ENCODE assay signal across 25 cellular contexts in genomic region chr13:93345642-93346220, GRCh38.
A peak's percentile ranks its signal among the peaks of the same experiment; 100 is the strongest.
DNase-seq lines count a peak whose midpoint lies in the region; ATAC-seq, FAIRE-seq and TF ChIP-seq lines count a peak whose summit lies in the region.
"Had no signal": no experiment of that assay in that cellular context is flagged by ENCODE, and none has a peak within 500 bp of the region (broad histone marks: within the 10 kb centered on the region; RNA-seq: fewer than 3 reads in every experiment).

No MANE protein-coding gene starts in this region.

- TF ChIP-seq CTCF in D721Med (IDR thresholded peaks at IDR 0.05; ENCODE audit: insufficient read depth, missing control alignments), result no peak

- peak; percentile 73 for FAIRE-seq in D721Med (lab: Jason Lieb, UNC)
- FAIRE-seq: frontal cortex, TTC549 had no signal

- DNase-seq in D721Med (ENCODE audit: insufficient read length, low spot score) (no peak), fibroblast of gingiva (ENCODE audit: low read depth) (peak; percentile 6), retina (peak; percentile 21), NCI-H226 (no peak), NAMALWA (ENCODE audit: low spot score) (no peak)
- DNase-seq in stimulated activated CD4-positive, alpha-beta T cell treated with anti-CD3 and anti-CD28 coated beads, Interleukin-2, amount 100 ng/mL, for 24 hours, result no peak
- DNase-seq: activated CD4-positive, alpha-beta memory T cell treated with anti-CD3 and anti-CD28 coated beads for 36 hours; activated CD4-positive, CD25-positive, alpha-beta regulatory T cell treated with anti-CD3 and anti-CD28 coated beads, Interleukin-2, amount 50 U/mL, for 72 hours; activated CD8-positive, alpha-beta memory T cell treated with anti-CD3 and anti-CD28 coated beads, Interleukin-2, amount 50 U/mL, for 4 hours; activated naive CD4-positive, alpha-beta T cell treated with anti-CD3 and anti-CD28 coated beads, Interleukin-2, amount 10 ng/mL, durations not matched to agents 7 days and 5 days; amygdala; C1 segment of cervical spinal cord; DND-41; effector memory CD8-positive, alpha-beta T cell; H9; NCI-H1105; NCI-H2029; NCI-H526 treated with DMSO at 0.1 percent for 48 hours; stimulated activated CD8-positive, alpha-beta memory T cell treated with anti-CD3 and anti-CD28 coated beads, Interleukin-4, amount 100 ng/mL, for 48 hours; stimulated activated naive CD8-positive, alpha-beta T cell treated with anti-CD3 and anti-CD28 coated beads, Interleukin-15, amount 100 ng/mL, for 72 hours; tibial artery had no signal

- ATAC-seq in SK-N-SH treated with all-trans-retinoic acid at 6 μM for 48 hours (peak; percentile 86), GM18502 (IDR thresholded peaks at IDR 0.05; ENCODE audit: poor library complexity, unreplicated experiment) (no peak)
- ATAC-seq: effector memory CD8-positive, alpha-beta T cell; stimulated activated naive CD8-positive, alpha-beta T cell treated with anti-CD3 and anti-CD28 coated beads, Interleukin-15, amount 100 ng/mL, for 72 hours had no signal

TF ChIP-seq in SK-N-SH treated with all-trans-retinoic acid at 6 μM for 48 hours, 23 proteins besides CTCF, POLR2A, EP300 and RAD21:
- no peak for TF ChIP-seq SNAI2 (CRISPR knock-in tag; IDR thresholded peaks at IDR 0.05)
- peak; percentile 88 for TF ChIP-seq ISL1 (CRISPR knock-in tag; IDR thresholded peaks at IDR 0.05)
- 0 out of 2 replicates have a peak, but pooled peaks have one; percentile 52 for TF ChIP-seq ZC3H10 (CRISPR knock-in tag; IDR thresholded peaks at IDR 0.05)

Comparison
In these comparisons a context has a peak if more than half of its experiments do, and no peak if none do; other contexts are left out.
1. DNase-seq: peak in fibroblast of gingiva (single experiment) and retina (single experiment); none in D721Med (single experiment), NCI-H226 (single experiment), stimulated activated CD4-positive, alpha-beta T cell treated with anti-CD3 and anti-CD28 coated beads, Interleukin-2, amount 100 ng/mL, for 24 hours (0 of 2) and NAMALWA (single experiment).